In genomic region chr7:83819911-83820310, GRCh38 we compare ENCODE assay signal across 29 cellular contexts.
DNase-seq lines count a peak whose midpoint lies in the region; ATAC-seq, FAIRE-seq and TF ChIP-seq lines count a peak whose summit lies in the region.
"Had no signal": no experiment of that assay in that cellular context is flagged by ENCODE, and none has a peak within 500 bp of the region (broad histone marks: within the 10 kb centered on the region; RNA-seq: fewer than 3 reads in every experiment).

No MANE protein-coding gene starts in this region.

- peak; percentile 31 for DNase-seq in BE2C
- peak; percentile 42 for DNase-seq in H9
- peak; percentile 18 to 21 for DNase-seq in erythroblast (lab: John Stamatoyannopoulos, UW)
- DNase-seq in cerebellar cortex (ENCODE audit: low spot score), result no peak
- no peak for DNase-seq in GM19239 (ENCODE audit: insufficient read length, low spot score)
- DNase-seq in stimulated activated CD4-positive, alpha-beta T cell treated with anti-CD3 and anti-CD28 coated beads, Interleukin-2, amount 100 ng/mL, for 24 hours, result no peak
- DNase-seq: activated CD4-positive, alpha-beta memory T cell treated with anti-CD3 and anti-CD28 coated beads, Interleukin-2, amount 10 ng/mL, durations not matched to agents 7 days and 5 days; activated CD4-positive, CD25-positive, alpha-beta regulatory T cell treated with anti-CD3 and anti-CD28 coated beads, Interleukin-2, amount 50 U/mL, for 72 hours; activated effector memory CD4-positive, alpha-beta T cell treated with anti-CD3 and anti-CD28 coated beads, Interleukin-2, amount 50 U/mL, for 16 hours; GDM1; heart left ventricle; NCI-H1105; NCI-H2029; NCI-H2227 treated with DMSO at 0.1 percent for 48 hours; PC-9; SHP77 treated with DMSO at 0.1 percent for 48 hours; SW 1271; T1000 had no signal

- no peaks in the 10 kb centered on the region for H3K36me3 ChIP-seq in BE2C
- peaks cover 4% of the 10 kb centered on the region for H3K36me3 ChIP-seq in OCI-LY3 (replicated peaks; ENCODE audit: low read depth, low read length)
- H3K36me3 ChIP-seq: heart left ventricle, vagina had no signal

- H3K9ac ChIP-seq in H9 (ENCODE audit: extremely low read depth, insufficient read length, low read length) (no peak overlapping the region), OCI-LY3 (ENCODE audit: low read length) (no peak overlapping the region)

- H3K79me2 ChIP-seq in H9 (ENCODE audit: insufficient read depth, low read length), result no peaks in the 10 kb centered on the region
- H3K79me2 ChIP-seq in OCI-LY3 (ENCODE audit: low read length), result no peaks in the 10 kb centered on the region

- no peak for FAIRE-seq in GM19239 (lab: Jason Lieb, UNC)
- FAIRE-seq: D721Med, K562 had no signal

- H3K27me3 ChIP-seq in BE2C, result no peaks in the 10 kb centered on the region
- no peaks in the 10 kb centered on the region for H3K27me3 ChIP-seq in H9 (ENCODE audit: insufficient read depth, low read length)
- no peaks in the 10 kb centered on the region for H3K27me3 ChIP-seq in OCI-LY3 (ENCODE audit: low read depth, low read length)
- H3K27me3 ChIP-seq: heart left ventricle, vagina had no signal

- no peaks in the 10 kb centered on the region for H3K36me3 Mint-ChIP-seq in H9 (ENCODE audit: insufficient read depth in 1 of 3, low read depth in 3 of 3)
- H3K36me3 Mint-ChIP-seq: brain, CD14-positive monocyte had no signal

- H3K9me3 ChIP-seq in BE2C, result no peaks in the 10 kb centered on the region
- no peaks in the 10 kb centered on the region for H3K9me3 ChIP-seq in H9 (ENCODE audit: control insufficient read depth, low read depth, low read length)
- H3K9me3 ChIP-seq in OCI-LY3 (ENCODE audit: insufficient read depth, low read length), result no peaks in the 10 kb centered on the region
- H3K9me3 ChIP-seq: heart left ventricle, vagina had no signal

- H3K27ac Mint-ChIP-seq in H9, result peak overlapping the region in 1 of 3 experiments; percentile 12; a peak in 1 of 7 replicates
- H3K27ac Mint-ChIP-seq: activated CD4-positive, alpha-beta memory T cell treated with anti-CD3 and anti-CD28 coated beads, Interleukin-2, amount 10 ng/mL, durations not matched to agents 7 days and 5 days; CD14-positive monocyte; stimulated activated naive CD8-positive, alpha-beta T cell treated with anti-CD3 and anti-CD28 coated beads, Interleukin-15, Interleukin-2, amounts not matched to agents 100 ng/mL and 50 ng/mL, for 24 hours had no signal

- no CpG with 5 or more reads among the region's 3 CpGs for WGBS in H9 (ENCODE audit: extremely low coverage, insufficient read length, low lambda C conversion rate)

- no peak overlapping the region for H2BK15ac ChIP-seq in H9 (ENCODE audit: low read depth, low read length)

- H3K4me1 Mint-ChIP-seq in H9, result peaks cover 3% of the 10 kb centered on the region in 2 experiments; a peak in 3 of 4 replicates
- H3K4me1 Mint-ChIP-seq: activated CD4-positive, alpha-beta memory T cell treated with anti-CD3 and anti-CD28 coated beads, Interleukin-2, amount 10 ng/mL, durations not matched to agents 7 days and 5 days; brain; CD14-positive monocyte had no signal

- no peak overlapping the region for H2AFZ ChIP-seq in H9 (ENCODE audit: low read length)
- no peak overlapping the region for H2AFZ ChIP-seq in OCI-LY3 (ENCODE audit: low read depth, low read length)
- H2AFZ ChIP-seq: PC-9 had no signal

- H3K4me2 ChIP-seq in H9 (ENCODE audit: insufficient read depth, insufficient read length, low read length) (no peak overlapping the region), OCI-LY3 (ENCODE audit: low read length) (no peak overlapping the region)
- H3K4me2 ChIP-seq: PC-9 had no signal

- no peak overlapping the region for H3K18ac ChIP-seq in H9 (ENCODE audit: insufficient read length, low read depth, low read length)

- no peak overlapping the region for H4K5ac ChIP-seq in H9 (ENCODE audit: insufficient read length, low read depth, low read length)

- no peak overlapping the region for H2BK12ac ChIP-seq in H9 (ENCODE audit: insufficient read length, low read depth, low read length)

- no peaks in the 10 kb centered on the region for H3K79me1 ChIP-seq in H9 (ENCODE audit: insufficient read depth, low read depth, low read length, poor library complexity, severe bottlenecking)

- H3K4ac ChIP-seq in H9 (ENCODE audit: low read depth, low read length), result no peak overlapping the region

- no peaks in the 10 kb centered on the region for H3K23me2 ChIP-seq in H9 (ENCODE audit: insufficient read length, low read depth, low read length, poor library complexity, severe bottlenecking)

- H3K23ac ChIP-seq in H9 (ENCODE audit: insufficient read length, low read depth, low read length), result no peak overlapping the region

- TF ChIP-seq POLR2A in erythroblast (IDR thresholded peaks at IDR 0.05; ENCODE audit: low read length), result no peak

- ATAC-seq in HG02885 (IDR thresholded peaks at IDR 0.05; ENCODE audit: poor library complexity, unreplicated experiment), result no peak
- ATAC-seq: heart left ventricle, K562, sciatic nerve had no signal

- no peaks in the 10 kb centered on the region for H3K4me1 ChIP-seq in BE2C
- no peaks in the 10 kb centered on the region for H3K4me1 ChIP-seq in H9 (ENCODE audit: insufficient read depth, low read length)
- no peaks in the 10 kb centered on the region for H3K4me1 ChIP-seq in OCI-LY3 (ENCODE audit: low read length)
- H3K4me1 ChIP-seq: heart left ventricle, vagina had no signal

- H3T11ph ChIP-seq in H9 (ENCODE audit: low read length), result no peak overlapping the region

- H3K14ac ChIP-seq in H9 (ENCODE audit: insufficient read depth, low read length), result no peak overlapping the region

- H2BK5ac ChIP-seq in H9 (ENCODE audit: insufficient read length, low read length), result no peak overlapping the region

- H2BK20ac ChIP-seq in H9 (ENCODE audit: low read depth, low read length, poor library complexity, severe bottlenecking), result no peak overlapping the region

- H3K9me3 Mint-ChIP-seq in H9, result peaks cover 0 to 2% of the 10 kb centered on the region in 2 experiments; a peak in 1 of 5 replicates
- H3K9me3 Mint-ChIP-seq: brain; stimulated activated naive CD8-positive, alpha-beta T cell treated with anti-CD3 and anti-CD28 coated beads, Interleukin-15, Interleukin-2, amounts not matched to agents 100 ng/mL and 50 ng/mL, for 24 hours had no signal

- no peak overlapping the region for H2BK120ac ChIP-seq in H9 (ENCODE audit: low read depth, low read length, poor library complexity, severe bottlenecking)

- no peak overlapping the region for H3K4me3 Mint-ChIP-seq in H9
- H3K4me3 Mint-ChIP-seq: activated CD4-positive, alpha-beta memory T cell treated with anti-CD3 and anti-CD28 coated beads, Interleukin-2, amount 10 ng/mL, durations not matched to agents 7 days and 5 days; CD14-positive monocyte; stimulated activated naive CD8-positive, alpha-beta T cell treated with anti-CD3 and anti-CD28 coated beads, Interleukin-15, Interleukin-2, amounts not matched to agents 100 ng/mL and 50 ng/mL, for 24 hours had no signal

- H3K56ac ChIP-seq in H9 (ENCODE audit: insufficient read length, low read depth, low read length), result no peak overlapping the region

- no peak overlapping the region for H3K27ac ChIP-seq in H9 (ENCODE audit: insufficient read length, low read depth, low read length)
- no peak overlapping the region for H3K27ac ChIP-seq in OCI-LY3 (ENCODE audit: low read length)
- H3K27ac ChIP-seq: epithelial cell of prostate, heart left ventricle, PC-9, vagina had no signal

- TF ChIP-seq CTCF in BE2C (IDR thresholded peaks at IDR 0.05; ENCODE audit: low read depth, low read length) (peak; percentile 23; the same call in 1 of the 2 replicates), H9 (conservative IDR thresholded peaks at IDR 0.05) (peak; percentile 36; the same call in 2 of the 3 replicates), OCI-LY3 (IDR thresholded peaks at IDR 0.05; ENCODE audit: low read depth, low read length) (0 out of 2 replicates have a peak, but pooled peaks have one; percentile 4)

- H3K4me3 ChIP-seq in BE2C (ENCODE audit: low read depth, low read length) (no peak overlapping the region), OCI-LY3 (ENCODE audit: low read length) (no peak overlapping the region)
- H3K4me3 ChIP-seq: heart left ventricle, K562, lung, PC-9, vagina had no signal

- no peaks in the 10 kb centered on the region for H3K27me3 Mint-ChIP-seq in H9 (ENCODE audit: low read depth)
- H3K27me3 Mint-ChIP-seq: activated CD4-positive, alpha-beta memory T cell treated with anti-CD3 and anti-CD28 coated beads, Interleukin-2, amount 10 ng/mL, durations not matched to agents 7 days and 5 days; stimulated activated naive CD8-positive, alpha-beta T cell treated with anti-CD3 and anti-CD28 coated beads, Interleukin-15, Interleukin-2, amounts not matched to agents 100 ng/mL and 50 ng/mL, for 24 hours had no signal

- no peak overlapping the region for H4K8ac ChIP-seq in H9 (replicated peaks; ENCODE audit: insufficient read length, low read depth, low read length)

- H4K20me1 ChIP-seq in H9 (ENCODE audit: control insufficient read depth, insufficient read depth, insufficient read length) (no peaks in the 10 kb centered on the region), OCI-LY3 (ENCODE audit: insufficient read depth, low read length) (no peaks in the 10 kb centered on the region)

- H4K91ac ChIP-seq in H9 (ENCODE audit: insufficient read length, low read depth, low read length), result no peak overlapping the region

- no peak overlapping the region for H2AK5ac ChIP-seq in H9 (ENCODE audit: insufficient read length, low read length)

Comparison
In these comparisons a context has a peak if more than half of its experiments do, and no peak if none do; other contexts are left out.
1. DNase-seq: peak in BE2C (single experiment), H9 (single experiment) and erythroblast (2 of 2); none in cerebellar cortex (single experiment), GM19239 (single experiment) and stimulated activated CD4-positive, alpha-beta T cell treated with anti-CD3 and anti-CD28 coated beads, Interleukin-2, amount 100 ng/mL, for 24 hours (0 of 2).
2. Peak in every context shown above with its lines, with median percentiles within 50 percentile points of each other: CTCF ChIP-seq.